7 cellular contexts compared by ENCODE assay signal in the genomic region with DNA sequence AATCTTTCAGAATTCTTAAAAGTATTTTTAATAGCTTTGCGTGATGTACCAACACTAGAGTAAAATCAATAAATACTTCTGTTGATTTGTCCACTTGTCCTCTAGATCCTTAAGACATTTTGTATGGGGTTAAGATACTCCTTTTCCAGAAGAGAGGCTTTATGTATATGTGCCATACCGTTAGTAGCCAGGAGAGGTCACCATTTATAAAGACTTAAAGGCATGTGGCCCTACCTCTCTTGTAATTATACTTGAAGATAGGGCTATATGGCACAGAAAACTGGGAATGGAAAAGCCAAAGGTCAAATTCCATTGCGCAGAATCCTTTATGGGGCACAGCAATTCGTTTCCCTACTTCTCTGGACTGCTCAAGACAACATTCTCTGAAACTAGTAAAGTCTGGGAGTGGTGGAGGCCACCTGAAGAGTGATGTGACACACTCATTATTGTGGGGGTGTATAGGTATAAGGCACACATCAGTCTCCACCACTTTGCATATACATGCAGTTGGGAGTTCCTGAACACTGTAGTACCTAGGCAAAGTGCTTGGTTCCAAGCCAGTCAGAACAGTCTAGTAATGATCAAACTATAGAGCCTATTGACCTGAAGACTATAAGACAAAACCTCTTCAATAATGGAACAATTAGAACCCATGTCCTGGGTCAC.
DNase-seq lines count a peak whose midpoint lies in the region; ATAC-seq and TF ChIP-seq lines count a peak whose summit lies in the region.

No MANE protein-coding gene starts in this region.

- H3K9me3 Mint-ChIP-seq in central memory CD8-positive, alpha-beta T cell = peaks cover 6% of the 10 kb centered on the region

- no peak overlapping the region for H3K9ac ChIP-seq in NT2/D1 (ENCODE audit: insufficient read length, low read depth)

- no peak overlapping the region for H3K4me3 ChIP-seq in NT2/D1 (ENCODE audit: insufficient read length, low read depth)
- no peak overlapping the region for H3K4me3 ChIP-seq in right lobe of liver

- H3K4me1 ChIP-seq in NT2/D1 (ENCODE audit: insufficient read depth, insufficient read length) (no peaks in the 10 kb centered on the region), right lobe of liver (no peaks in the 10 kb centered on the region)

- H3K27ac Mint-ChIP-seq in central memory CD8-positive, alpha-beta T cell (ENCODE audit: low read depth) = no peak overlapping the region

- no peaks in the 10 kb centered on the region for H3K36me3 Mint-ChIP-seq in central memory CD8-positive, alpha-beta T cell (ENCODE audit: insufficient read depth)

- 33% methylated on average over 4 of the region's 4 CpGs for WGBS in right lobe of liver (ENCODE audit: insufficient coverage, low coverage, low lambda C conversion rate, missing lambda C conversion rate)

- TF ChIP-seq POLR2A in right lobe of liver (IDR thresholded peaks at IDR 0.05) = no peak

- H3K27me3 ChIP-seq in NT2/D1 (ENCODE audit: insufficient read depth, insufficient read length) (no peaks in the 10 kb centered on the region), right lobe of liver (no peaks in the 10 kb centered on the region)

- no peak overlapping the region for H3K27ac ChIP-seq in right lobe of liver

- intact Hi-C loops in right lobe of liver (cut with DNase I) = no loop called here

- DNase-seq in EL (peak; percentile 64), NT2/D1 (ENCODE audit: low read depth, low spot score) (peak; percentile 32), right lobe of liver (no peak), hippocampal formation (lab: John Stamatoyannopoulos, UW) (no peak)
- no peak for DNase-seq in central memory CD8-positive, alpha-beta T cell (ENCODE audit: low spot score in 2 of 2)

- H3K4me1 Mint-ChIP-seq in central memory CD8-positive, alpha-beta T cell = peaks cover 8% of the 10 kb centered on the region

- H3K9me3 ChIP-seq in NT2/D1 (ENCODE audit: insufficient read depth, low read length) (peaks cover 7% of the 10 kb centered on the region), right lobe of liver (no peaks in the 10 kb centered on the region)

- peaks cover 50% of the 10 kb centered on the region for H3K27me3 Mint-ChIP-seq in central memory CD8-positive, alpha-beta T cell

- no peaks in the 10 kb centered on the region for H3K36me3 ChIP-seq in NT2/D1 (ENCODE audit: insufficient read depth, insufficient read length, low read length)
- no peaks in the 10 kb centered on the region for H3K36me3 ChIP-seq in right lobe of liver

- peak; percentile 62 for ATAC-seq in GM19467 (IDR thresholded peaks at IDR 0.05; ENCODE audit: unreplicated experiment)
- peak; percentile 37 for ATAC-seq in HG03442 (IDR thresholded peaks at IDR 0.05; ENCODE audit: unreplicated experiment)
- ATAC-seq in central memory CD8-positive, alpha-beta T cell (replicated peaks; ENCODE audit: extremely low read depth, poor library complexity, severe bottlenecking) = peak; percentile 61
- peak; percentile 71 to 89 (median 84) for ATAC-seq in right lobe of liver

- peak; percentile 52 to 60 (median 57) for TF ChIP-seq CTCF in right lobe of liver (IDR thresholded peaks at IDR 0.05)

- no peak overlapping the region for H3K4me3 Mint-ChIP-seq in central memory CD8-positive, alpha-beta T cell

Comparison
In these comparisons a context has a peak if more than half of its experiments do, and no peak if none do; other contexts are left out.
1. DNase-seq: peak in EL (single experiment) and NT2/D1 (single experiment); none in central memory CD8-positive, alpha-beta T cell (0 of 2), right lobe of liver (0 of 3) and hippocampal formation (0 of 2).
2. Peak in every context shown above with its lines, with median percentiles within 50 percentile points of each other: ATAC-seq.